1 cellular context compared by ENCODE assay signal in genomic region chr17:73782641-73783381, GRCh38.
TF ChIP-seq lines count a peak whose summit lies in the region.

No MANE protein-coding gene starts in this region.

TF ChIP-seq in HepG2, 621 proteins besides CTCF, POLR2A, EP300 and RAD21 (continued from another document and continues in another):
- TF ChIP-seq ZNF687 (CRISPR knock-in tag; IDR thresholded peaks at IDR 0.05): peak; percentile 45
- TF ChIP-seq MBD4 (IDR thresholded peaks at IDR 0.05; ENCODE audit: borderline replicate concordance, low read length): no peak
- TF ChIP-seq ESRRA (CRISPR knock-in tag; IDR thresholded peaks at IDR 0.05; ENCODE audit: low read depth): no peak
- TF ChIP-seq GFI1 (CRISPR knock-in tag; IDR thresholded peaks at IDR 0.05; ENCODE audit: borderline replicate concordance): no peak
- no peak for TF ChIP-seq ZFP36 (IDR thresholded peaks at IDR 0.05; ENCODE audit: borderline replicate concordance, low read depth, low read length, partially characterized antibody)
- peak; percentile 14; the same call in 1 of the 2 replicates for TF ChIP-seq ZIK1 (CRISPR knock-in tag; IDR thresholded peaks at IDR 0.05; ENCODE audit: borderline replicate concordance, low read depth)
- no peak for TF ChIP-seq ZNF558 (CRISPR knock-in tag; IDR thresholded peaks at IDR 0.05; ENCODE audit: borderline replicate concordance)
- TF ChIP-seq, protein P1, sequence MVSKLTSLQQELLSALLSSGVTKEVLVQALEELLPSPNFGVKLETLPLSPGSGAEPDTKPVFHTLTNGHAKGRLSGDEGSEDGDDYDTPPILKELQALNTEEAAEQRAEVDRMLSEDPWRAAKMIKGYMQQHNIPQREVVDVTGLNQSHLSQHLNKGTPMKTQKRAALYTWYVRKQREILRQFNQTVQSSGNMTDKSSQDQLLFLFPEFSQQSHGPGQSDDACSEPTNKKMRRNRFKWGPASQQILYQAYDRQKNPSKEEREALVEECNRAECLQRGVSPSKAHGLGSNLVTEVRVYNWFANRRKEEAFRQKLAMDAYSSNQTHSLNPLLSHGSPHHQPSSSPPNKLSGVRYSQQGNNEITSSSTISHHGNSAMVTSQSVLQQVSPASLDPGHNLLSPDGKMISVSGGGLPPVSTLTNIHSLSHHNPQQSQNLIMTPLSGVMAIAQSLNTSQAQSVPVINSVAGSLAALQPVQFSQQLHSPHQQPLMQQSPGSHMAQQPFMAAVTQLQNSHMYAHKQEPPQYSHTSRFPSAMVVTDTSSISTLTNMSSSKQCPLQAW (CRISPR knock-in tag; IDR thresholded peaks at IDR 0.05): peak; percentile 19; the same call in 1 of the 2 replicates
- TF ChIP-seq ATF5 (CRISPR knock-in tag; IDR thresholded peaks at IDR 0.05; ENCODE audit: low read depth): 0 out of 2 replicates have a peak, but pooled peaks have one; percentile 34
- TF ChIP-seq ZNF775 (CRISPR knock-in tag; IDR thresholded peaks at IDR 0.05; ENCODE audit: borderline replicate concordance): no peak
- no peak for TF ChIP-seq ZNF354B (CRISPR knock-in tag; IDR thresholded peaks at IDR 0.05)
- no peak for TF ChIP-seq HOXA3 (CRISPR knock-in tag; IDR thresholded peaks at IDR 0.05)
- peak; percentile 80 for TF ChIP-seq ZSCAN25 (CRISPR knock-in tag; IDR thresholded peaks at IDR 0.05)
- no peak for TF ChIP-seq ZFP37 (CRISPR knock-in tag; IDR thresholded peaks at IDR 0.05; ENCODE audit: borderline replicate concordance)
- no peak for TF ChIP-seq PAF1 (CRISPR knock-in tag; IDR thresholded peaks at IDR 0.05)
- peak; percentile 27; the same call in 1 of the 2 replicates for TF ChIP-seq ZNF501 (CRISPR knock-in tag; IDR thresholded peaks at IDR 0.05)
- TF ChIP-seq, protein P2, sequence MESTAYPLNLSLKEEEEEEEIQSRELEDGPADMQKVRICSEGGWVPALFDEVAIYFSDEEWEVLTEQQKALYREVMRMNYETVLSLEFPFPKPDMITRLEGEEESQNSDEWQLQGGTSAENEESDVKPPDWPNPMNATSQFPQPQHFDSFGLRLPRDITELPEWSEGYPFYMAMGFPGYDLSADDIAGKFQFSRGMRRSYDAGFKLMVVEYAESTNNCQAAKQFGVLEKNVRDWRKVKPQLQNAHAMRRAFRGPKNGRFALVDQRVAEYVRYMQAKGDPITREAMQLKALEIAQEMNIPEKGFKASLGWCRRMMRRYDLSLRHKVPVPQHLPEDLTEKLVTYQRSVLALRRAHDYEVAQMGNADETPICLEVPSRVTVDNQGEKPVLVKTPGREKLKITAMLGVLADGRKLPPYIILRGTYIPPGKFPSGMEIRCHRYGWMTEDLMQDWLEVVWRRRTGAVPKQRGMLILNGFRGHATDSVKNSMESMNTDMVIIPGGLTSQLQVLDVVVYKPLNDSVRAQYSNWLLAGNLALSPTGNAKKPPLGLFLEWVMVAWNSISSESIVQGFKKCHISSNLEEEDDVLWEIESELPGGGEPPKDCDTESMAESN (CRISPR knock-in tag; conservative IDR thresholded peaks at IDR 0.05): no peak
- TF ChIP-seq ZMYM3 (CRISPR knock-in tag; IDR thresholded peaks at IDR 0.05): peak; percentile 92
- no peak for TF ChIP-seq ZNF253 (CRISPR knock-in tag; IDR thresholded peaks at IDR 0.05; ENCODE audit: borderline replicate concordance)
- TF ChIP-seq CHD4 (IDR thresholded peaks at IDR 0.05; ENCODE audit: borderline replicate concordance, low read length): peak; percentile 60; the same call in 1 of the 2 replicates
- 0 out of 2 replicates have a peak, but pooled peaks have one; percentile 18 for TF ChIP-seq ZNF605 (CRISPR knock-in tag; IDR thresholded peaks at IDR 0.05)
- 0 out of 2 replicates have a peak, but pooled peaks have one; percentile 60 for TF ChIP-seq ZNF274 (CRISPR knock-in tag; IDR thresholded peaks at IDR 0.05)
- peak; percentile 69; the same call in 1 of the 2 replicates for TF ChIP-seq ZNF230 (CRISPR knock-in tag; IDR thresholded peaks at IDR 0.05)
- 0 out of 2 replicates have a peak, but pooled peaks have one; percentile 67 for TF ChIP-seq ZNF280D (CRISPR knock-in tag; IDR thresholded peaks at IDR 0.05)
- 0 out of 2 replicates have a peak, but pooled peaks have one; percentile 12 for TF ChIP-seq ISL2 (CRISPR knock-in tag; IDR thresholded peaks at IDR 0.05)
- peak; percentile 63; the same call in 1 of the 2 replicates for TF ChIP-seq DNMT1 (CRISPR knock-in tag; IDR thresholded peaks at IDR 0.05)
- no peak; the same call in 1 of the 2 replicates for TF ChIP-seq ZBTB20 (CRISPR knock-in tag; IDR thresholded peaks at IDR 0.05; ENCODE audit: borderline replicate concordance, low read depth)
- TF ChIP-seq FIP1L1 (IDR thresholded peaks at IDR 0.05; ENCODE audit: borderline replicate concordance, insufficient read depth, low read depth, low read length): no peak
- TF ChIP-seq DPF2 (CRISPR knock-in tag; IDR thresholded peaks at IDR 0.05; ENCODE audit: borderline replicate concordance, low read depth): no peak
- TF ChIP-seq ZNF33A (CRISPR knock-in tag; IDR thresholded peaks at IDR 0.05; ENCODE audit: borderline replicate concordance): no peak
- peak; percentile 21; the same call in 1 of the 2 replicates for TF ChIP-seq ZFY (CRISPR knock-in tag; IDR thresholded peaks at IDR 0.05)
- TF ChIP-seq ZNF83 (CRISPR knock-in tag; IDR thresholded peaks at IDR 0.05; ENCODE audit: borderline replicate concordance): 0 out of 2 replicates have a peak, but pooled peaks have one; percentile 32
- peak; percentile 74 for TF ChIP-seq ZNF430 (CRISPR knock-in tag; IDR thresholded peaks at IDR 0.05)
- no peak for TF ChIP-seq KIAA2018 (CRISPR knock-in tag; IDR thresholded peaks at IDR 0.05; ENCODE audit: borderline replicate concordance)
- 0 out of 2 replicates have a peak, but pooled peaks have one; percentile 58 for TF ChIP-seq NRL (CRISPR knock-in tag; IDR thresholded peaks at IDR 0.05; ENCODE audit: borderline replicate concordance)
- no peak for TF ChIP-seq NFIC (IDR thresholded peaks at IDR 0.05; ENCODE audit: low read length)
- TF ChIP-seq, protein P3, sequence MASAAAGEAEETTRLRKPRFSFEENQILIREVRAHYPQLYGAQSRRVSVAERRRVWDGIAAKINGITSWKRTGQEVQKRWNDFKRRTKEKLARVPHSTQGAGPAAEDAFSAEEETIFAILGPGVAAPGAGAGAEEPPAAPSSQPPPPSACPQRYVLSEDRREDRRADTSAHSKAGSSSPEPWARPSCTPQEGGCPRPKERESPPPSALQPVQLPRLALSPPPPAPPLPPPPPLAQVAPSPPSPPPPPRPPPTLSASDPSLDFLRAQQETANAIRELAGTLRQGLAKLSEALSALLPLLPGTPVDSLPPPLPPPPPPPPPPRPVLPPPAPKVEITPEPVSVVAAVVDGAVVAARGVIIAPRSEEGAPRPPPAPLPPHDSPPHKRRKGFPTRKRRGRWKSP (CRISPR knock-in tag; IDR thresholded peaks at IDR 0.05): no peak
- TF ChIP-seq ELF4 (CRISPR knock-in tag; IDR thresholded peaks at IDR 0.05; ENCODE audit: borderline replicate concordance): no peak
